Comparison of ENCODE assay signal across 23 cellular contexts in the genomic region with DNA sequence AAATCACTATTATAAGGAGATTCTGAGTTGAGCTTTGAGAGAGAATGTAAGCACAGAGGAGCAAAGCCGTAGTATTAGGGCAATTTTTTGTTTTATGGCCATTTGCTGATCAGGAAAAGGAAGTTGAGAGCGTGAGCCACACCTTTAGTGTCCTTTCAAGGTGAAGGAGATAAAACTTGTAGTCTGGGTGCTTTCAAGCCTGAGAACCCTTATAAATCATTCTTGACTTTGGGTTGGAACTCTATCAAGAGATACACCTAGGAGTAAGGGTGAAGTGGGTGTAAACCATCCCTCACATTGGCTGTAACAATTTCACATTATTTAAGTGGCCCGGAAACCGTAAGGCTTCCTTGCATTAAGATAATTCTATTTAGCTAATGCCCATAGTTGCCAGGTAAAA.
DNase-seq lines count a peak whose midpoint lies in the region; ATAC-seq, FAIRE-seq and TF ChIP-seq lines count a peak whose summit lies in the region.
"Had no signal": no experiment of that assay in that cellular context is flagged by ENCODE, and none has a peak within 500 bp of the region (broad histone marks: within the 10 kb centered on the region; RNA-seq: fewer than 3 reads in every experiment).

No MANE protein-coding gene starts in this region.

- H3K4me3 ChIP-seq in RWPE2 (ENCODE audit: severe bottlenecking) (no peak overlapping the region), colonic mucosa (no peak overlapping the region), small intestine (ENCODE audit: low read depth in 1 of 2, low read length in 2 of 2) (no peak overlapping the region)
- H3K4me3 ChIP-seq: A549; BLaER1 treated with 17β-estradiol and CSF1 and Interleukin-3, amounts not matched to agents 10 nM and 100 nM had no signal

- WGBS in small intestine, 3 donors, result 12 to 63% (median 54%) methylated on average over 4 of the region's 4 CpGs

- H3K9ac ChIP-seq in colonic mucosa (ENCODE audit: low read depth in 2 of 2, low read length in 2 of 2), result no peak overlapping the region
- H3K9ac ChIP-seq: BLaER1 treated with 17β-estradiol and CSF1 and Interleukin-3, amounts not matched to agents 10 nM and 100 nM had no signal

- TF ChIP-seq CTCF in RWPE2 (IDR thresholded peaks at IDR 0.05; ENCODE audit: poor library complexity, severe bottlenecking) (no peak), colonic mucosa (IDR thresholded peaks at IDR 0.05) (no peak)

- H3K27ac ChIP-seq in RWPE2 (ENCODE audit: poor library complexity, severe bottlenecking), result peak overlapping the region; percentile 92
- H3K27ac ChIP-seq in colonic mucosa, result no peak overlapping the region
- peak overlapping the region in 1 of 2 donors; percentile 45 for H3K27ac ChIP-seq in small intestine (ENCODE audit: low read depth in 1 of 2, low read length in 1 of 2)
- H3K27ac ChIP-seq: 22Rv1; A549; BLaER1 treated with 17β-estradiol and CSF1 and Interleukin-3, amounts not matched to agents 10 nM and 100 nM; C4-2B had no signal

- H3K4me1 ChIP-seq in RWPE2 (ENCODE audit: insufficient read depth, poor library complexity, severe bottlenecking), result peaks cover 22% of the 10 kb centered on the region
- H3K4me1 ChIP-seq in colonic mucosa, result peaks cover 8% of the 10 kb centered on the region
- H3K4me1 ChIP-seq in small intestine (ENCODE audit: control insufficient read depth in 2 of 2, insufficient read depth in 1 of 2, low read depth in 1 of 2, low read length in 1 of 2), result peaks cover 3 to 12% of the 10 kb centered on the region in 2 donors
- H3K4me1 ChIP-seq: Caco-2 had no signal

- H3K27me3 ChIP-seq in RWPE2 (ENCODE audit: insufficient read depth, poor library complexity, severe bottlenecking) (no peaks in the 10 kb centered on the region), colonic mucosa (no peaks in the 10 kb centered on the region), small intestine (ENCODE audit: control insufficient read depth in 2 of 2, insufficient read depth in 2 of 2, low read length in 2 of 2) (no peaks in the 10 kb centered on the region)
- H3K27me3 ChIP-seq: BLaER1 treated with 17β-estradiol and CSF1 and Interleukin-3, amounts not matched to agents 10 nM and 100 nM had no signal

- intact Hi-C loops in colonic mucosa (cut with DNase I) (no loop called here), left colon (cut with DNase I, micrococcal nuclease) (loop anchor here in 1 of 2 donors (5.0 kb wide), 1 partner anchor 258 kb away; no protein-coding TSS in a partner anchor)

- H3K9me3 ChIP-seq in RWPE2 (ENCODE audit: severe bottlenecking) (no peaks in the 10 kb centered on the region), colonic mucosa (no peaks in the 10 kb centered on the region), small intestine (ENCODE audit: control insufficient read depth, low read depth) (no peaks in the 10 kb centered on the region)
- H3K9me3 ChIP-seq: A549; BLaER1 treated with 17β-estradiol and CSF1 and Interleukin-3, amounts not matched to agents 10 nM and 100 nM; Caco-2 had no signal

- FAIRE-seq in small intestine (lab: Jason Lieb, UNC), result no peak
- FAIRE-seq: A549, D721Med, G401.6, GM12891, GM19239 had no signal

- DNase-seq in RWPE2 (ENCODE audit: low spot score) (no peak), colonic mucosa (peak; percentile 27), left colon (no peak), small intestine (peak; percentile 87), middle frontal gyrus (ENCODE audit: extremely low spot score, low spot score) (no peak), cerebellar nuclear complex (lab: John Stamatoyannopoulos, UW) (no peak)
- no peak for DNase-seq in central memory CD4-positive, alpha-beta T cell
- DNase-seq: AML-193; Caco-2; Calu3; CD4-positive, alpha-beta T cell; CD8-positive, alpha-beta T cell; DMS79 treated with DMSO at 0.1 percent for 48 hours; GF-D8 had no signal

- ATAC-seq in RWPE2 (ENCODE audit: low read depth) (no peak), left colon (peak; percentile 76), HG03521 (IDR thresholded peaks at IDR 0.05; ENCODE audit: unreplicated experiment) (no peak)
- ATAC-seq: A549; CD8-positive, alpha-beta T cell had no signal

- H3K36me3 ChIP-seq in RWPE2 (ENCODE audit: low read depth) (peaks cover 6% of the 10 kb centered on the region; the same call in 1 of the 2 replicates), colonic mucosa (no peaks in the 10 kb centered on the region), small intestine (ENCODE audit: control insufficient read depth in 2 of 2, insufficient read depth in 2 of 2, low read length in 2 of 2) (no peaks in the 10 kb centered on the region)

Comparison
In these comparisons a context has a peak if more than half of its experiments do, and no peak if none do; other contexts are left out.
1. DNase-seq: peak in colonic mucosa (single experiment) and small intestine (single experiment); none in RWPE2 (single experiment), left colon (0 of 2), middle frontal gyrus (single experiment), central memory CD4-positive, alpha-beta T cell (single experiment) and cerebellar nuclear complex (0 of 2).